In genomic region chr12:18861287-18861858, GRCh38 we compare ENCODE assay signal across 9 cellular contexts.
DNase-seq lines count a peak whose midpoint lies in the region; ATAC-seq, FAIRE-seq and TF ChIP-seq lines count a peak whose summit lies in the region.
"Had no signal": no experiment of that assay in that cellular context is flagged by ENCODE, and none has a peak within 500 bp of the region (broad histone marks: within the 10 kb centered on the region; RNA-seq: fewer than 3 reads in every experiment).

No MANE protein-coding gene starts in this region.

- H3K36me3 ChIP-seq in BE2C (no peaks in the 10 kb centered on the region), kidney (ENCODE audit: control insufficient read depth in 1 of 2, insufficient read depth in 2 of 2, low read length in 2 of 2) (no peaks in the 10 kb centered on the region)

- intact Hi-C loops in kidney (cut with DNase I), result no loop called here

- H3K9me3 ChIP-seq in BE2C (no peaks in the 10 kb centered on the region), kidney (ENCODE audit: control insufficient read depth in 1 of 2, low read length in 2 of 2) (no peaks in the 10 kb centered on the region)

- H3K4me1 ChIP-seq in BE2C (peaks cover 6% of the 10 kb centered on the region), kidney (ENCODE audit: control insufficient read depth in 1 of 2, insufficient read depth in 1 of 2, low read depth in 1 of 2, low read length in 2 of 2) (no peaks in the 10 kb centered on the region)

- no peak overlapping the region for H3K9ac ChIP-seq in kidney (ENCODE audit: low read length in 2 of 2)

- FAIRE-seq in kidney (lab: Jason Lieb, UNC), result peak; percentile 66
- FAIRE-seq in frontal cortex (lab: Jason Lieb, UNC), result no peak

- peak; percentile 53 for TF ChIP-seq CTCF in BE2C (IDR thresholded peaks at IDR 0.05; ENCODE audit: low read depth, low read length)
- TF ChIP-seq CTCF in HFFc6 (IDR thresholded peaks at IDR 0.05), result peak; percentile 81
- TF ChIP-seq CTCF in kidney (IDR thresholded peaks at IDR 0.05; ENCODE audit: borderline replicate concordance, extremely low read depth, insufficient read depth), result peak; percentile 29
- TF ChIP-seq CTCF in coronary artery (IDR thresholded peaks at IDR 0.05), result no peak

- no peaks in the 10 kb centered on the region for H3K36me3 Mint-ChIP-seq in HFFc6 (ENCODE audit: low read depth)
- H3K36me3 Mint-ChIP-seq: T-cell had no signal

- H3K27me3 Mint-ChIP-seq in HFFc6 (ENCODE audit: insufficient read depth), result peaks cover 2% of the 10 kb centered on the region

- DNase-seq in BE2C (no peak), HFFc6 (no peak), SW480 (ENCODE audit: low spot score) (peak; percentile 55), kidney (no peak), coronary artery (ENCODE audit: low spot score) (no peak), frontal cortex (ENCODE audit: low spot score in 2 of 2) (no peak)
- no peak for DNase-seq in activated CD4-positive, alpha-beta T cell treated with anti-CD3 and anti-CD28 coated beads for 4 hours
- DNase-seq: T-cell had no signal

- no peak overlapping the region for H3K27ac Mint-ChIP-seq in HFFc6
- H3K27ac Mint-ChIP-seq: T-cell had no signal

- no peaks in the 10 kb centered on the region for H3K27me3 ChIP-seq in BE2C

- no peak overlapping the region for H3K27ac ChIP-seq in kidney (ENCODE audit: low read depth in 2 of 2, low read length in 2 of 2)
- H3K27ac ChIP-seq in coronary artery, result no peak overlapping the region

- H3K9me3 Mint-ChIP-seq in HFFc6, result no peaks in the 10 kb centered on the region
- H3K9me3 Mint-ChIP-seq: T-cell had no signal

- ATAC-seq in HG03159 (IDR thresholded peaks at IDR 0.05; ENCODE audit: unreplicated experiment), result no peak
- ATAC-seq: T-cell had no signal

- H3K4me3 ChIP-seq in BE2C (ENCODE audit: low read depth, low read length), result no peak overlapping the region
- no peak overlapping the region for H3K4me3 ChIP-seq in kidney (ENCODE audit: low read length in 2 of 2)
- no peak overlapping the region for H3K4me3 ChIP-seq in coronary artery

- H3K4me3 Mint-ChIP-seq in HFFc6, result no peak overlapping the region
- H3K4me3 Mint-ChIP-seq: T-cell had no signal

- H3K4me1 Mint-ChIP-seq in HFFc6 (ENCODE audit: low read depth), result peaks cover 15% of the 10 kb centered on the region
- H3K4me1 Mint-ChIP-seq: T-cell had no signal
